In genomic region chr10:132293416-132294195, GRCh38 we compare ENCODE assay signal across 15 cellular contexts. TPM values are rescaled to one million over a fixed set of nuclear protein-coding genes. Genes with fewer than 3 reads are reported as not detected.
A peak's percentile ranks its signal among the peaks of the same experiment; 100 is the strongest.
DNase-seq lines count a peak whose midpoint lies in the region; ATAC-seq, FAIRE-seq and TF ChIP-seq lines count a peak whose summit lies in the region.
"Had no signal": no experiment of that assay in that cellular context is flagged by ENCODE, and none has a peak within 500 bp of the region (broad histone marks: within the 10 kb centered on the region; RNA-seq: fewer than 3 reads in every experiment).

No MANE protein-coding gene starts in this region.

- no peaks in the 10 kb centered on the region for H4K20me1 ChIP-seq in HepG2 (ENCODE audit: insufficient read depth, low read length)

- H3K9ac ChIP-seq in HepG2 (ENCODE audit: insufficient read depth, low read depth, low read length), result no peak overlapping the region
- H3K9ac ChIP-seq: KMS-11, parathyroid adenoma had no signal

- intact Hi-C loops in dorsolateral prefrontal cortex (cut with DNase I) (no loop called here), HepG2 (cut with micrococcal nuclease; ENCODE audit: unreplicated experiment) (no loop called here), transverse colon (cut with DNase I; ENCODE audit: low total_unique reads) (no loop called here)

- FAIRE-seq in HepG2 (lab: Jason Lieb, UNC), result no peak

- POLR2A ChIA-PET in HepG2 (lab: Yijun Ruan, JAX), result no interaction called here

- in situ Hi-C loops in HepG2 (cut with HindIII; ENCODE audit: extremely low pct_ligation_motif_present, low pct_unique_long_range_greater_than_20kb) (no loop called here), transverse colon (cut with MboI; ENCODE audit: low pct_ligation_motif_present in 1 of 4, low pct_unique_long_range_greater_than_20kb in 1 of 4, low sequenced_read_pairs in 3 of 4) (no loop called here)

- H3K36me3 ChIP-seq in HepG2 (replicated peaks in 1 of 2; ENCODE audit: control insufficient read depth in 1 of 2, insufficient read depth in 2 of 2, low read length in 2 of 2) (no peaks in the 10 kb centered on the region), transverse colon (no peaks in the 10 kb centered on the region)
- H3K36me3 ChIP-seq: cardiac muscle cell had no signal

- no peaks in the 10 kb centered on the region for H3K4me1 ChIP-seq in HepG2 (ENCODE audit: insufficient read depth, low read length)
- peaks cover 0 to 3% (median 0%) of the 10 kb centered on the region in 4 donors for H3K4me1 ChIP-seq in transverse colon
- H3K4me1 ChIP-seq: parathyroid adenoma had no signal

- CTCF ChIA-PET in HepG2 (lab: Yijun Ruan, JAX; ENCODE audit: low intra/inter-chr PET ratio, low total read pairs), result no interaction called here

- 74% methylated on average over 17 of the region's 26 CpGs for WGBS in HepG2 (ENCODE audit: low lambda C conversion rate)
- 71% methylated on average over 25 of the region's 26 CpGs; no CpG with 5 or more reads in 1 of the 2 donors for WGBS in transverse colon (ENCODE audit: low coverage in 1 of 2), 2 donors

- no peak for TF ChIP-seq RAD21 in HepG2 (CRISPR knock-in tag; IDR thresholded peaks at IDR 0.05)

- H3K9me3 ChIP-seq in HepG2 (ENCODE audit: low read length) (peaks cover 5% of the 10 kb centered on the region; the same call in 1 of the 2 replicates), transverse colon (peaks cover 0 to 4% of the 10 kb centered on the region in 2 donors)

- H3K4me2 ChIP-seq in HepG2 (ENCODE audit: low read depth, low read length), result no peak overlapping the region
- H3K4me2 ChIP-seq: KMS-11 had no signal

- BruUV-seq in HepG2 (replicated peaks; lab: Mats Ljungman, UMichigan), result no TSS peak

- H3K79me2 ChIP-seq in HepG2 (ENCODE audit: insufficient read depth, low read length), result no peaks in the 10 kb centered on the region

- ATAC-seq in HepG2 (peak; percentile 28), GM19035 (IDR thresholded peaks at IDR 0.05; ENCODE audit: unreplicated experiment) (no peak)
- ATAC-seq: T-helper 17 cell had no signal

- TF ChIP-seq POLR2A in HepG2 (IDR thresholded peaks at IDR 0.05; ENCODE audit: insufficient read depth in 1 of 2, low read depth in 2 of 2, low read length in 2 of 2) (no peak), transverse colon (IDR thresholded peaks at IDR 0.05) (no peak)

- H3K4me3 ChIP-seq in dorsolateral prefrontal cortex (peak overlapping the region in 3 of 59 donors; percentile 3 to 20 (median 13)), HepG2 (replicated peaks in 1 of 3; ENCODE audit: insufficient read depth in 1 of 3, low read depth in 2 of 3, low read length in 3 of 3) (no peak overlapping the region), transverse colon (no peak overlapping the region)
- H3K4me3 ChIP-seq: cardiac muscle cell had no signal

- H3K27me3 ChIP-seq in dorsolateral prefrontal cortex, result no peaks in the 10 kb centered on the region
- H3K27me3 ChIP-seq in HepG2 (ENCODE audit: control insufficient read depth in 1 of 2, insufficient read depth in 2 of 2, low read length in 2 of 2), result no peaks in the 10 kb centered on the region
- no peaks in the 10 kb centered on the region for H3K27me3 ChIP-seq in transverse colon
- H3K27me3 ChIP-seq: cardiac muscle cell had no signal

- DNase-seq in activated effector memory CD4-positive, alpha-beta T cell treated with anti-CD3 and anti-CD28 coated beads, Interleukin-2, amount 50 U/mL, for 16 hours, result peak; percentile 43
- no peak for DNase-seq in activated effector memory CD4-positive, alpha-beta T cell treated with Interleukin-2 at 50 U/mL for 16 hours
- DNase-seq in dorsolateral prefrontal cortex (peak in 6 of 10 donors; percentile 50 to 75 (median 63)), HepG2 (ENCODE audit: low spot score) (no peak), transverse colon (peak; percentile 7), OCI-M1 (lab: John Stamatoyannopoulos, UW) (no peak)
- no peak for DNase-seq in stimulated activated CD4-positive, alpha-beta T cell treated with anti-CD3 and anti-CD28 coated beads, Interleukin-2, amount 100 ng/mL, for 48 hours
- DNase-seq: activated naive CD4-positive, alpha-beta T cell treated with anti-CD3 and anti-CD28 coated beads for 36 hours; DMS 273 treated with DMSO at 0.1 percent for 48 hours; NCI-H1694 had no signal

- no peak overlapping the region for H2AFZ ChIP-seq in HepG2 (ENCODE audit: low read length)
- H2AFZ ChIP-seq: parathyroid adenoma had no signal

- peak overlapping the region in 39 of 59 donors; percentile 0 to 76 (median 43) for H3K27ac ChIP-seq in dorsolateral prefrontal cortex
- no peak overlapping the region for H3K27ac ChIP-seq in HepG2 (ENCODE audit: extremely low read length, insufficient read depth, low read length)
- peak overlapping the region in 1 of 4 donors; percentile 12 for H3K27ac ChIP-seq in transverse colon
- H3K27ac ChIP-seq: cardiac muscle cell, KMS-11, parathyroid adenoma had no signal

- TF ChIP-seq CTCF in dorsolateral prefrontal cortex (IDR thresholded peaks at IDR 0.05 in 54 of 56, conservative IDR thresholded peaks at IDR 0.05 in 2 of 56; ENCODE audit: low read depth in 1 of 56, partially characterized antibody in 56 of 56) (no peak), HepG2 (CRISPR knock-in tag; IDR thresholded peaks at IDR 0.05) (no peak), transverse colon (IDR thresholded peaks at IDR 0.05) (no peak)

- TF ChIP-seq EP300 in HepG2 (IDR thresholded peaks at IDR 0.05; ENCODE audit: low read depth in 2 of 2, low read length in 2 of 2) (no peak), HepG2 (CRISPR knock-in tag; IDR thresholded peaks at IDR 0.05; ENCODE audit: borderline replicate concordance) (no peak), transverse colon (IDR thresholded peaks at IDR 0.05; ENCODE audit: low read depth) (no peak)

RNA-seq across cellular contexts. Expression of gene STK32C, which starts 14.1 kb away (rescaled TPM):
- total RNA-seq in dorsolateral prefrontal cortex (10 to 100 TPM; 30.1 to 78.4 (median 57.0) TPM), HepG2 (2016; rRNA removed; fragmentation: Illumina TruSeq; extraction: Trizol) (18.9 and 19.4 TPM in 2 replicates), transverse colon (1 to 10 TPM in 3 of 4 donors, not detected in 1; 2.2 to 7.8 (median 3.7) TPM)
- total RNA-seq in HepG2 (2016; cell fraction: cytosol; rRNA removed; fragmentation: Illumina TruSeq; extraction: Trizol; ENCODE audit: low read depth), result 6.4 and 9.0 TPM in 2 replicates
- 18.5 and 19.3 TPM in 2 replicates for total RNA-seq in HepG2 (2016; cell fraction: insoluble cytoplasmic fraction; rRNA removed; fragmentation: Illumina TruSeq; extraction: Trizol)
- 13.9 and 14.9 TPM in 2 replicates for total RNA-seq in HepG2 (2016; cell fraction: membrane; rRNA removed; fragmentation: Illumina TruSeq; extraction: Trizol)
- total RNA-seq in HepG2 (2016; cell fraction: nucleus; rRNA removed; fragmentation: Illumina TruSeq; extraction: Trizol), result 8.4 and 10.8 TPM in 2 replicates
- 9.9 and 10.9 TPM in 2 replicates for polyA plus RNA-seq in HepG2 (2011; rRNA removed)
- 7.4 and 11.6 TPM in 2 replicates for polyA plus RNA-seq in HepG2 (2011; cell fraction: cytosol; rRNA removed)
- 13.7 and 17.7 TPM in 2 replicates for polyA plus RNA-seq in HepG2 (2011; cell fraction: nucleus; rRNA removed)
- polyA plus RNA-seq in HepG2 (2012), result 12.0 and 12.5 TPM in 2 replicates
- 9.3 and 10.8 TPM in 2 replicates for polyA plus RNA-seq in HepG2 (2016; cell fraction: cytosol; fragmentation: Illumina TruSeq; extraction: Trizol; ENCODE audit: low read depth)
- polyA plus RNA-seq in HepG2 (2016; cell fraction: insoluble cytoplasmic fraction; fragmentation: Illumina TruSeq; extraction: Trizol; ENCODE audit: low read depth), result 19.9 and 20.6 TPM in 2 replicates
- 11.2 and 12.1 TPM in 2 replicates for polyA plus RNA-seq in HepG2 (2016; cell fraction: membrane; fragmentation: Illumina TruSeq; extraction: Trizol; ENCODE audit: low read depth)
- polyA plus RNA-seq in HepG2 (2016; cell fraction: nucleus; fragmentation: Illumina TruSeq; extraction: Trizol; ENCODE audit: insufficient read depth, low read depth), result 19.7 and 20.0 TPM in 2 replicates
- polyA minus RNA-seq in HepG2 (2011; rRNA and poly(A)+ RNA removed; ENCODE audit: low replicate concordance), result 10.2 and 30.6 TPM in 2 replicates
- 4.4 and 5.4 TPM in 2 replicates for polyA minus RNA-seq in HepG2 (2011; cell fraction: cytosol; rRNA and poly(A)+ RNA removed)
- polyA minus RNA-seq in HepG2 (2011; cell fraction: nucleus; rRNA and poly(A)+ RNA removed), result 6.1 and 7.1 TPM in 2 replicates

RNA-seq across cellular contexts. Expression of gene LRRC27, which starts 38.4 kb away (rescaled TPM):
- total RNA-seq in dorsolateral prefrontal cortex (10 to 100 TPM; 14.0 to 36.4 (median 25.3) TPM), HepG2 (2016; rRNA removed; fragmentation: Illumina TruSeq; extraction: Trizol) (3.9 and 4.6 TPM in 2 replicates), transverse colon (10 to 100 TPM in 1 of 4 donors, 1 to 10 TPM in 2, not detected in 1; 5.9 to 69.5 (median 8.3) TPM)
- 2.1 and 2.2 TPM in 2 replicates for total RNA-seq in HepG2 (2016; cell fraction: cytosol; rRNA removed; fragmentation: Illumina TruSeq; extraction: Trizol; ENCODE audit: low read depth)
- 3.2 and 4.3 TPM in 2 replicates for total RNA-seq in HepG2 (2016; cell fraction: insoluble cytoplasmic fraction; rRNA removed; fragmentation: Illumina TruSeq; extraction: Trizol)
- total RNA-seq in HepG2 (2016; cell fraction: membrane; rRNA removed; fragmentation: Illumina TruSeq; extraction: Trizol), result 2.1 and 2.5 TPM in 2 replicates
- total RNA-seq in HepG2 (2016; cell fraction: nucleus; rRNA removed; fragmentation: Illumina TruSeq; extraction: Trizol), result 5.9 and 7.5 TPM in 2 replicates
- polyA plus RNA-seq in HepG2 (2011; rRNA removed), result 4.2 and 4.3 TPM in 2 replicates
- polyA plus RNA-seq in HepG2 (2011; cell fraction: cytosol; rRNA removed), result 1.8 and 1.9 TPM in 2 replicates
- polyA plus RNA-seq in HepG2 (2011; cell fraction: nucleus; rRNA removed), result 14.3 and 14.5 TPM in 2 replicates
- polyA plus RNA-seq in HepG2 (2012), result 3.2 and 3.6 TPM in 2 replicates
- 0.82 and 0.88 TPM in 2 replicates for polyA plus RNA-seq in HepG2 (2016; cell fraction: cytosol; fragmentation: Illumina TruSeq; extraction: Trizol; ENCODE audit: low read depth)
- polyA plus RNA-seq in HepG2 (2016; cell fraction: insoluble cytoplasmic fraction; fragmentation: Illumina TruSeq; extraction: Trizol; ENCODE audit: low read depth), result 3.6 and 4.7 TPM in 2 replicates
- 2.6 and 2.7 TPM in 2 replicates for polyA plus RNA-seq in HepG2 (2016; cell fraction: membrane; fragmentation: Illumina TruSeq; extraction: Trizol; ENCODE audit: low read depth)
- 11.7 and 14.6 TPM in 2 replicates for polyA plus RNA-seq in HepG2 (2016; cell fraction: nucleus; fragmentation: Illumina TruSeq; extraction: Trizol; ENCODE audit: insufficient read depth, low read depth)
- 2.7 and 3.0 TPM in 2 replicates for polyA minus RNA-seq in HepG2 (2011; rRNA and poly(A)+ RNA removed; ENCODE audit: low replicate concordance)
- 0.88 and 1.4 TPM in 2 replicates for polyA minus RNA-seq in HepG2 (2011; cell fraction: cytosol; rRNA and poly(A)+ RNA removed)
- polyA minus RNA-seq in HepG2 (2011; cell fraction: nucleus; rRNA and poly(A)+ RNA removed), result 11.1 and 12.3 TPM in 2 replicates

Comparison
In these comparisons a context has a peak if more than half of its experiments do, and no peak if none do; other contexts are left out.
1. DNase-seq: peak in activated effector memory CD4-positive, alpha-beta T cell treated with anti-CD3 and anti-CD28 coated beads, Interleukin-2, amount 50 U/mL, for 16 hours (single experiment), dorsolateral prefrontal cortex (6 of 10) and transverse colon (single experiment); none in activated effector memory CD4-positive, alpha-beta T cell treated with Interleukin-2 at 50 U/mL for 16 hours (single experiment), HepG2 (single experiment), stimulated activated CD4-positive, alpha-beta T cell treated with anti-CD3 and anti-CD28 coated beads, Interleukin-2, amount 100 ng/mL, for 48 hours (0 of 2) and OCI-M1 (single experiment).